26 cellular contexts compared by ENCODE assay signal in genomic region chr12:31722580-31722979, GRCh38. TPM values are rescaled to one million over a fixed set of nuclear protein-coding genes. Genes with fewer than 3 reads are reported as not detected.
DNase-seq lines count a peak whose midpoint lies in the region; ATAC-seq, FAIRE-seq and TF ChIP-seq lines count a peak whose summit lies in the region.
"Had no signal": no experiment of that assay in that cellular context is flagged by ENCODE, and none has a peak within 500 bp of the region (broad histone marks: within the 10 kb centered on the region; RNA-seq: fewer than 3 reads in every experiment).

No MANE protein-coding gene starts in this region.

- 90 to 100% (median 93%) methylated on average over 2 of the region's 2 CpGs for WGBS in stomach, 5 donors
- WGBS in small intestine, 3 donors, result 91 to 93% (median 92%) methylated on average over 2 of the region's 2 CpGs

- H3K4me3 Mint-ChIP-seq in activated T-cell treated with anti-CD3 and anti-CD28 coated beads, Interleukin-2, amount 50 U/mL, for 24 hours, result no peak overlapping the region
- peak overlapping the region; percentile 22 for H3K4me3 Mint-ChIP-seq in activated CD8-positive, alpha-beta T cell treated with anti-CD3 and anti-CD28 coated beads for 36 hours
- H3K4me3 Mint-ChIP-seq in memory B cell, result peak overlapping the region; percentile 60
- H3K4me3 Mint-ChIP-seq: activated naive CD4-positive, alpha-beta T cell treated with anti-CD3 and anti-CD28 coated beads for 36 hours; HFFc6; nephron had no signal

- H3K4me1 ChIP-seq in stomach (peaks cover 1 to 51% (median 7%) of the 10 kb centered on the region in 4 donors), small intestine (ENCODE audit: control insufficient read depth in 2 of 2, insufficient read depth in 1 of 2, low read depth in 1 of 2, low read length in 1 of 2) (no peaks in the 10 kb centered on the region)
- H3K4me1 ChIP-seq: ascending aorta, SJCRH30 had no signal

- peaks cover 55% of the 10 kb centered on the region for H3K4me1 Mint-ChIP-seq in activated T-cell treated with anti-CD3 and anti-CD28 coated beads, Interleukin-2, amount 50 U/mL, for 24 hours (ENCODE audit: low read depth)
- peaks cover 65% of the 10 kb centered on the region for H3K4me1 Mint-ChIP-seq in activated CD8-positive, alpha-beta T cell treated with anti-CD3 and anti-CD28 coated beads for 36 hours (ENCODE audit: low read depth)
- H3K4me1 Mint-ChIP-seq in memory B cell, result peaks cover 51% of the 10 kb centered on the region
- H3K4me1 Mint-ChIP-seq: nephron had no signal

- H3K27ac Mint-ChIP-seq in activated T-cell treated with anti-CD3 and anti-CD28 coated beads, Interleukin-2, amount 50 U/mL, for 24 hours, result peak overlapping the region; percentile 55
- H3K27ac Mint-ChIP-seq in activated CD8-positive, alpha-beta T cell treated with anti-CD3 and anti-CD28 coated beads for 36 hours, result peak overlapping the region; percentile 80
- peak overlapping the region; percentile 93 for H3K27ac Mint-ChIP-seq in memory B cell
- H3K27ac Mint-ChIP-seq: activated naive CD4-positive, alpha-beta T cell treated with anti-CD3 and anti-CD28 coated beads for 36 hours; HFFc6; nephron had no signal

- no peaks in the 10 kb centered on the region for H3K27me3 Mint-ChIP-seq in activated T-cell treated with anti-CD3 and anti-CD28 coated beads, Interleukin-2, amount 50 U/mL, for 24 hours
- H3K27me3 Mint-ChIP-seq in activated CD8-positive, alpha-beta T cell treated with anti-CD3 and anti-CD28 coated beads for 36 hours, result no peaks in the 10 kb centered on the region
- H3K27me3 Mint-ChIP-seq in memory B cell, result no peaks in the 10 kb centered on the region

- H3K9me3 ChIP-seq in stomach (no peaks in the 10 kb centered on the region), small intestine (ENCODE audit: control insufficient read depth, low read depth) (no peaks in the 10 kb centered on the region)
- H3K9me3 ChIP-seq: SJCRH30 had no signal

- no peak for TF ChIP-seq POLR2A in stomach (IDR thresholded peaks at IDR 0.05)

- no peak for ATAC-seq in activated CD8-positive, alpha-beta T cell treated with anti-CD3 and anti-CD28 coated beads for 36 hours
- ATAC-seq in memory B cell (ENCODE audit: low read depth) (no peak), Right ventricle myocardium inferior (no peak)

- TF ChIP-seq EP300 in stomach (IDR thresholded peaks at IDR 0.05), result no peak

- intact Hi-C loops in activated CD8-positive, alpha-beta T cell treated with anti-CD3 and anti-CD28 coated beads for 36 hours (cut with micrococcal nuclease), result loop anchor here (10.0 kb wide), 1 partner anchor 172 kb away; no protein-coding TSS in a partner anchor
- intact Hi-C loops in stomach (cut with DNase I; ENCODE audit: low total_unique reads), result no loop called here
- intact Hi-C loops in Right ventricle myocardium inferior (cut with DNase I), result no loop called here

- no peak for TF ChIP-seq CTCF in activated CD8-positive, alpha-beta T cell treated with anti-CD3 and anti-CD28 coated beads for 36 hours (IDR thresholded peaks at IDR 0.05)
- no peak for TF ChIP-seq CTCF in stomach (IDR thresholded peaks at IDR 0.05)

- no peak for DNase-seq in activated T-cell treated with anti-CD3 and anti-CD28 coated beads, Interleukin-2, amount 50 U/mL, for 24 hours
- no peak for DNase-seq in activated T-cell treated with anti-CD3 and anti-CD28 coated beads, Interleukin-2, amount 50 U/mL, for 1 hour
- no peak for DNase-seq in activated CD8-positive, alpha-beta T cell treated with anti-CD3 and anti-CD28 coated beads for 36 hours
- DNase-seq in memory B cell (ENCODE audit: low spot score in 2 of 2) (no peak), stomach (no peak), iPS-NIHi11 (ENCODE audit: low spot score) (no peak), Right ventricle myocardium inferior (ENCODE audit: missing footprints) (no peak), small intestine (no peak)
- DNase-seq: activated CD4-positive, alpha-beta T cell treated with anti-CD3 and anti-CD28 coated beads, Interleukin-2, amount 50 U/mL, for 1 hour; activated naive CD4-positive, alpha-beta T cell treated with anti-CD3 and anti-CD28 coated beads for 36 hours; dorsolateral prefrontal cortex; HFFc6; hypothalamus; IMR-90; kidney; mesenchymal stem cell; NCI-H1436 treated with DMSO at 0.1 percent for 48 hours; NCI-H2171 treated with DMSO at 0.1 percent for 48 hours; NCI-H748 treated with DMSO at 0.1 percent for 48 hours; SJCRH30; stimulated activated CD4-positive, alpha-beta T cell treated with anti-CD3 and anti-CD28 coated beads, Interleukin-1b, Interleukin-23, amount 100 ng/mL, for 48 hours had no signal

- H3K36me3 Mint-ChIP-seq in activated T-cell treated with anti-CD3 and anti-CD28 coated beads, Interleukin-2, amount 50 U/mL, for 24 hours (ENCODE audit: low read depth), result peaks cover 69% of the 10 kb centered on the region
- peaks cover 50% of the 10 kb centered on the region for H3K36me3 Mint-ChIP-seq in activated CD8-positive, alpha-beta T cell treated with anti-CD3 and anti-CD28 coated beads for 36 hours (ENCODE audit: low read depth)
- H3K36me3 Mint-ChIP-seq in memory B cell, result peaks cover 52% of the 10 kb centered on the region

- H3K27ac ChIP-seq in stomach, result peak overlapping the region in 3 of 5 donors; percentile 1 to 11 (median 10)
- no peak overlapping the region for H3K27ac ChIP-seq in small intestine (ENCODE audit: low read depth in 1 of 2, low read length in 1 of 2)
- H3K27ac ChIP-seq: ascending aorta, dorsolateral prefrontal cortex, HL-60, SJCRH30, VCaP had no signal

- peaks cover 11% of the 10 kb centered on the region for H3K9me3 Mint-ChIP-seq in activated T-cell treated with anti-CD3 and anti-CD28 coated beads, Interleukin-2, amount 50 U/mL, for 24 hours
- peaks cover 12% of the 10 kb centered on the region for H3K9me3 Mint-ChIP-seq in activated CD8-positive, alpha-beta T cell treated with anti-CD3 and anti-CD28 coated beads for 36 hours
- H3K9me3 Mint-ChIP-seq in memory B cell, result peaks cover 5% of the 10 kb centered on the region
- H3K9me3 Mint-ChIP-seq: HFFc6 had no signal

- FAIRE-seq in small intestine (lab: Jason Lieb, UNC), result no peak
- FAIRE-seq: frontal cortex, kidney had no signal

- POLR2A ChIA-PET in activated CD8-positive, alpha-beta T cell treated with anti-CD3 and anti-CD28 coated beads for 36 hours (lab: Charles Lee), result interaction anchor here (1.2 kb wide), 1 partner anchor 11 kb away, joined by 3 read pairs; no protein-coding TSS in a partner anchor

- H3K27me3 ChIP-seq in stomach, result no peaks in the 10 kb centered on the region
- H3K27me3 ChIP-seq in small intestine (ENCODE audit: control insufficient read depth in 2 of 2, insufficient read depth in 2 of 2, low read length in 2 of 2), result no peaks in the 10 kb centered on the region
- H3K27me3 ChIP-seq: ascending aorta, dorsolateral prefrontal cortex, SJCRH30 had no signal

- H3K4me3 ChIP-seq in stomach, result no peak overlapping the region
- no peak overlapping the region for H3K4me3 ChIP-seq in small intestine (ENCODE audit: low read depth in 1 of 2, low read length in 2 of 2)
- H3K4me3 ChIP-seq: ascending aorta, dorsolateral prefrontal cortex, SJCRH30 had no signal

- H3K36me3 ChIP-seq in stomach (peaks cover 0 to 11% (median 7%) of the 10 kb centered on the region in 4 donors), small intestine (ENCODE audit: control insufficient read depth in 2 of 2, insufficient read depth in 2 of 2, low read length in 2 of 2) (no peaks in the 10 kb centered on the region)
- H3K36me3 ChIP-seq: SJCRH30 had no signal

- CTCF ChIA-PET in activated CD8-positive, alpha-beta T cell treated with anti-CD3 and anti-CD28 coated beads for 36 hours (lab: Charles Lee), result no interaction called here

RNA-seq across cellular contexts. Expression of gene AMN1, which starts 6.2 kb away (rescaled TPM):
- 1 to 10 TPM; 3.5 to 4.1 TPM for total RNA-seq in activated CD8-positive, alpha-beta T cell treated with anti-CD3 and anti-CD28 coated beads for 36 hours
- total RNA-seq in stomach, result 100 to 1,000 TPM in 1 of 5 donors, 10 to 100 TPM in 1, 1 to 10 TPM in 2, not detected in 1; 2.9 to 131 (median 15.6) TPM
- polyA plus RNA-seq in stomach, result 10 to 100 TPM in 2 of 3 donors, 1 to 10 TPM in 1; 7.9 to 12.5 (median 11.2) TPM
- total RNA-seq in Right ventricle myocardium inferior, result 11.5 TPM
- 1 to 10 TPM; 1.3 to 8.4 (median 3.2) TPM for polyA plus RNA-seq in small intestine

Comparison
In these comparisons a context has a peak if more than half of its experiments do, and no peak if none do; other contexts are left out.
1. H3K27ac ChIP-seq: peak in stomach (3 of 5); none in small intestine (0 of 2).
2. Peak in every context shown above with its lines, with median percentiles within 50 percentile points of each other: H3K27ac Mint-ChIP-seq.